21 cellular contexts compared by ENCODE assay signal in the genomic region with DNA sequence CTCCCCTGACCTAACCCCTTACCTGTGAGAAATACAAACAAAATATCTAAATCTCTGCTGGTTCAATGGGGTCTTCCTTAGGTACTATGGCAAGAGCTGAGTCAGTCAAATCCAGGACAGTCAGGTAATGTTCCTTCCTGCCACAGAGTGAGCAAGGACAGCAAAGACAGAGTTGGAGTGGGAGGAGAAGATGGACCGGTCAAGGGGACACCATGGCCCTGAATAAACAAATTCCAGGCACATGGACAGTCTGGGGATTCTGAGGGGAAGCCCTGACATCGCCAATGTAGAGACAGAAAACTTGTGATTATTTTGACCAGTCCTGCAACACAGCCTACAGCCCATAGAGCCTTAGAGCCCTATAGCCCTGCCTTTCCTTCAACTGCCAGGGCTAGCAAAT. TPM values are rescaled to one million over a fixed set of nuclear protein-coding genes. Genes with fewer than 3 reads are reported as not detected.
DNase-seq lines count a peak whose midpoint lies in the region; ATAC-seq, FAIRE-seq and TF ChIP-seq lines count a peak whose summit lies in the region.
"Had no signal": no experiment of that assay in that cellular context is flagged by ENCODE, and none has a peak within 500 bp of the region (broad histone marks: within the 10 kb centered on the region; RNA-seq: fewer than 3 reads in every experiment).

No MANE protein-coding gene starts in this region.

- H3K36me3 Mint-ChIP-seq in WTC11: no peaks in the 10 kb centered on the region

- no peak for TF ChIP-seq EP300 in HepG2 (IDR thresholded peaks at IDR 0.05; ENCODE audit: low read depth in 2 of 2, low read length in 2 of 2)
- no peak for TF ChIP-seq EP300 in HepG2 (CRISPR knock-in tag; IDR thresholded peaks at IDR 0.05; ENCODE audit: borderline replicate concordance)

- H3K9me3 ChIP-seq in HepG2 (ENCODE audit: low read length) (no peaks in the 10 kb centered on the region), right lobe of liver (no peaks in the 10 kb centered on the region), uterus (no peaks in the 10 kb centered on the region)
- H3K9me3 ChIP-seq: A549, Caco-2 had no signal

- TF ChIP-seq CTCF in HepG2 (CRISPR knock-in tag; IDR thresholded peaks at IDR 0.05) (no peak), right lobe of liver (IDR thresholded peaks at IDR 0.05) (no peak), WTC11 (IDR thresholded peaks at IDR 0.05) (no peak), uterus (IDR thresholded peaks at IDR 0.05) (no peak)

- H2AFZ ChIP-seq in HepG2 (ENCODE audit: low read length): no peak overlapping the region

- POLR2A ChIA-PET in HepG2 (lab: Yijun Ruan, JAX) (interaction anchor here (1.1 kb wide), 1 partner anchor 43 kb away, joined by 3 read pairs; the partner anchor contains the start of gene OLA1), WTC11 (lab: Charles Lee) (no interaction called here)

- peaks cover 31% of the 10 kb centered on the region for H3K4me1 Mint-ChIP-seq in WTC11
- H3K4me1 Mint-ChIP-seq: B cell had no signal

- no TSS peak for BruUV-seq in HepG2 (replicated peaks; lab: Mats Ljungman, UMichigan)

- no peak for FAIRE-seq in HepG2 (lab: Jason Lieb, UNC)
- FAIRE-seq: A549, D721Med, G401.6, GM12878, GM18507 had no signal

- H3K79me2 ChIP-seq in HepG2 (ENCODE audit: insufficient read depth, low read length): peaks cover 68% of the 10 kb centered on the region

- H3K9ac ChIP-seq in HepG2 (ENCODE audit: insufficient read depth, low read depth, low read length): no peak overlapping the region
- H3K9ac ChIP-seq: BLaER1 treated with 17β-estradiol and CSF1 and Interleukin-3, amounts not matched to agents 10 nM and 100 nM had no signal

- peaks cover 11% of the 10 kb centered on the region for H3K4me1 ChIP-seq in HepG2 (ENCODE audit: insufficient read depth, low read length)
- H3K4me1 ChIP-seq in right lobe of liver: no peaks in the 10 kb centered on the region
- H3K4me1 ChIP-seq in uterus: no peaks in the 10 kb centered on the region
- H3K4me1 ChIP-seq: A549; BLaER1 treated with 17β-estradiol and CSF1 and Interleukin-3, amounts not matched to agents 10 nM and 100 nM; Caco-2 had no signal

- ATAC-seq in HepG2: peak; percentile 72
- no peak for ATAC-seq in right lobe of liver
- no peak for ATAC-seq in WTC11
- ATAC-seq: A549; CD8-positive, alpha-beta T cell; GM12878 had no signal

- CTCF ChIA-PET in HepG2 (lab: Yijun Ruan, JAX; ENCODE audit: low intra/inter-chr PET ratio, low total read pairs) (no interaction called here), WTC11 (lab: Charles Lee) (interaction anchor here (1.5 kb wide), 1 partner anchor 60 kb away, joined by 3 read pairs; no protein-coding TSS in a partner anchor)

- intact Hi-C loops in HepG2 (cut with micrococcal nuclease; ENCODE audit: unreplicated experiment) (no loop called here), right lobe of liver (cut with DNase I) (no loop called here), uterus (cut with DNase I; ENCODE audit: low total_unique reads) (no loop called here)

- TF ChIP-seq POLR2A in HepG2 (IDR thresholded peaks at IDR 0.05; ENCODE audit: insufficient read depth in 1 of 2, low read depth in 2 of 2, low read length in 2 of 2) (no peak), right lobe of liver (IDR thresholded peaks at IDR 0.05) (no peak), uterus (IDR thresholded peaks at IDR 0.05) (no peak)

- H3K4me2 ChIP-seq in HepG2 (ENCODE audit: low read depth, low read length): no peak overlapping the region
- H3K4me2 ChIP-seq: A549; BLaER1 treated with 17β-estradiol and CSF1 and Interleukin-3, amounts not matched to agents 10 nM and 100 nM had no signal

- no peaks in the 10 kb centered on the region for H3K9me3 Mint-ChIP-seq in WTC11
- H3K9me3 Mint-ChIP-seq: CD4-positive, alpha-beta T cell; CD8-positive, alpha-beta T cell had no signal

- DNase-seq in HepG2 (ENCODE audit: low spot score): no peak
- DNase-seq in right lobe of liver: no peak
- DNase-seq in WTC11 (ENCODE audit: low spot score): no peak
- no peak for DNase-seq in uterus
- no peak for DNase-seq in T-helper 2 cell
- DNase-seq: AML-193; Caco-2; Calu3; CD4-positive, alpha-beta T cell; CD8-positive, alpha-beta T cell; DMS79 treated with DMSO at 0.1 percent for 48 hours; GF-D8 had no signal

- TF ChIP-seq RAD21 in HepG2 (CRISPR knock-in tag; IDR thresholded peaks at IDR 0.05): no peak

- no peak overlapping the region for H3K4me3 Mint-ChIP-seq in WTC11
- H3K4me3 Mint-ChIP-seq: B cell; CD4-positive, alpha-beta T cell; CD8-positive, alpha-beta T cell had no signal

- H3K27me3 Mint-ChIP-seq in WTC11 (ENCODE audit: low read depth): no peaks in the 10 kb centered on the region
- H3K27me3 Mint-ChIP-seq: B cell; CD4-positive, alpha-beta T cell had no signal

- no peak overlapping the region for H3K4me3 ChIP-seq in HepG2 (replicated peaks in 1 of 3; ENCODE audit: insufficient read depth in 1 of 3, low read depth in 2 of 3, low read length in 3 of 3)
- H3K4me3 ChIP-seq in right lobe of liver: no peak overlapping the region
- H3K4me3 ChIP-seq in uterus: no peak overlapping the region
- H3K4me3 ChIP-seq: A549; BLaER1 treated with 17β-estradiol and CSF1 and Interleukin-3, amounts not matched to agents 10 nM and 100 nM; GM12878 had no signal

- no peaks in the 10 kb centered on the region for H4K20me1 ChIP-seq in HepG2 (ENCODE audit: insufficient read depth, low read length)

- in situ Hi-C loops in HepG2 (cut with HindIII; ENCODE audit: extremely low pct_ligation_motif_present, low pct_unique_long_range_greater_than_20kb): no loop called here

- WGBS in HepG2 (ENCODE audit: low lambda C conversion rate): 87% methylated on average over 2 of the region's 2 CpGs
- 100% methylated on average over 2 of the region's 2 CpGs for WGBS in right lobe of liver (ENCODE audit: insufficient coverage, low coverage, low lambda C conversion rate, missing lambda C conversion rate)

- H3K27ac ChIP-seq in HepG2 (ENCODE audit: extremely low read length, insufficient read depth, low read length) (no peak overlapping the region), right lobe of liver (no peak overlapping the region), uterus (no peak overlapping the region)
- H3K27ac ChIP-seq: 22Rv1; A549; BLaER1 treated with 17β-estradiol and CSF1 and Interleukin-3, amounts not matched to agents 10 nM and 100 nM; C4-2B had no signal

- H3K36me3 ChIP-seq in HepG2 (replicated peaks in 1 of 2; ENCODE audit: control insufficient read depth in 1 of 2, insufficient read depth in 2 of 2, low read length in 2 of 2) (peaks cover 1 to 11% of the 10 kb centered on the region in 2 experiments; a peak in 3 of 5 replicates), right lobe of liver (no peaks in the 10 kb centered on the region), uterus (no peaks in the 10 kb centered on the region)

- peak overlapping the region; percentile 54; the same call in 1 of the 2 replicates for H3K27ac Mint-ChIP-seq in WTC11
- H3K27ac Mint-ChIP-seq: B cell; CD4-positive, alpha-beta T cell; CD8-positive, alpha-beta T cell had no signal

- H3K27me3 ChIP-seq in HepG2 (ENCODE audit: control insufficient read depth in 1 of 2, insufficient read depth in 2 of 2, low read length in 2 of 2): no peaks in the 10 kb centered on the region
- H3K27me3 ChIP-seq in right lobe of liver: no peaks in the 10 kb centered on the region
- no peaks in the 10 kb centered on the region for H3K27me3 ChIP-seq in uterus
- H3K27me3 ChIP-seq: BLaER1 treated with 17β-estradiol and CSF1 and Interleukin-3, amounts not matched to agents 10 nM and 100 nM had no signal

TF ChIP-seq in HepG2, 621 proteins besides CTCF, POLR2A, EP300 and RAD21 (continues in another document):
- TF ChIP-seq ERF (CRISPR knock-in tag; IDR thresholded peaks at IDR 0.05) (no peak), U2AF2 (IDR thresholded peaks at IDR 0.05; ENCODE audit: low read depth, low read length) (no peak), ATF7 (IDR thresholded peaks at IDR 0.05) (no peak), ATF7 (CRISPR knock-in tag; IDR thresholded peaks at IDR 0.05) (no peak), KDM5A (IDR thresholded peaks at IDR 0.05; ENCODE audit: borderline replicate concordance, low read length) (no peak), RNF2 (conservative IDR thresholded peaks at IDR 0.05; ENCODE audit: low read depth) (no peak), BHLHE40 (IDR thresholded peaks at IDR 0.05; ENCODE audit: low read length) (no peak)

TF ChIP-seq in WTC11, 78 proteins besides CTCF, POLR2A, EP300 and RAD21 (continues in another document):
- no peak for TF ChIP-seq TEAD1 (CRISPR knock-in tag; IDR thresholded peaks at IDR 0.05)
- no peak for TF ChIP-seq PRRX2 (CRISPR knock-in tag; IDR thresholded peaks at IDR 0.05)

RNA-seq across cellular contexts. Expression of gene OLA1, which starts 42.8 kb away (rescaled TPM):
- total RNA-seq in HepG2 (2016; rRNA removed; fragmentation: Illumina TruSeq; extraction: Trizol) (241 and 333 TPM in 2 replicates), right lobe of liver (10 to 100 TPM; 22.2 to 60.8 (median 38.6) TPM), WTC11 (2021) (104 to 109 TPM (median 107 TPM) in 3 replicates), uterus (10 to 100 TPM in 3 of 4 donors, 1 to 10 TPM in 1; 8.5 to 68.2 (median 43.2) TPM)
- 129 and 154 TPM in 2 replicates for total RNA-seq in HepG2 (2016; cell fraction: cytosol; rRNA removed; fragmentation: Illumina TruSeq; extraction: Trizol; ENCODE audit: low read depth)
- 236 and 332 TPM in 2 replicates for total RNA-seq in HepG2 (2016; cell fraction: insoluble cytoplasmic fraction; rRNA removed; fragmentation: Illumina TruSeq; extraction: Trizol)
- 251 and 284 TPM in 2 replicates for total RNA-seq in HepG2 (2016; cell fraction: membrane; rRNA removed; fragmentation: Illumina TruSeq; extraction: Trizol)
- total RNA-seq in HepG2 (2016; cell fraction: nucleus; rRNA removed; fragmentation: Illumina TruSeq; extraction: Trizol): 155 and 160 TPM in 2 replicates
- polyA plus RNA-seq in HepG2 (2011; rRNA removed): 97.6 and 153 TPM in 2 replicates
- 54.9 and 92.9 TPM in 2 replicates for polyA plus RNA-seq in HepG2 (2011; cell fraction: cytosol; rRNA removed)
- polyA plus RNA-seq in HepG2 (2011; cell fraction: nucleus; rRNA removed): 22.4 and 30.1 TPM in 2 replicates
- 253 and 333 TPM in 2 replicates for polyA plus RNA-seq in HepG2 (2012)
- 221 and 228 TPM in 2 replicates for polyA plus RNA-seq in HepG2 (2016; cell fraction: cytosol; fragmentation: Illumina TruSeq; extraction: Trizol; ENCODE audit: low read depth)
- polyA plus RNA-seq in HepG2 (2016; cell fraction: insoluble cytoplasmic fraction; fragmentation: Illumina TruSeq; extraction: Trizol; ENCODE audit: low read depth): 393 and 400 TPM in 2 replicates
- polyA plus RNA-seq in HepG2 (2016; cell fraction: membrane; fragmentation: Illumina TruSeq; extraction: Trizol; ENCODE audit: low read depth): 292 and 328 TPM in 2 replicates
- polyA plus RNA-seq in HepG2 (2016; cell fraction: nucleus; fragmentation: Illumina TruSeq; extraction: Trizol; ENCODE audit: insufficient read depth, low read depth): 155 and 159 TPM in 2 replicates
- polyA minus RNA-seq in HepG2 (2011; rRNA and poly(A)+ RNA removed; ENCODE audit: low replicate concordance): 24.6 and 35.4 TPM in 2 replicates
- polyA minus RNA-seq in HepG2 (2011; cell fraction: cytosol; rRNA and poly(A)+ RNA removed): 67.6 and 77.8 TPM in 2 replicates
- polyA minus RNA-seq in HepG2 (2011; cell fraction: nucleus; rRNA and poly(A)+ RNA removed): 116 and 148 TPM in 2 replicates
